1 cellular context compared by ENCODE assay signal in the genomic region with DNA sequence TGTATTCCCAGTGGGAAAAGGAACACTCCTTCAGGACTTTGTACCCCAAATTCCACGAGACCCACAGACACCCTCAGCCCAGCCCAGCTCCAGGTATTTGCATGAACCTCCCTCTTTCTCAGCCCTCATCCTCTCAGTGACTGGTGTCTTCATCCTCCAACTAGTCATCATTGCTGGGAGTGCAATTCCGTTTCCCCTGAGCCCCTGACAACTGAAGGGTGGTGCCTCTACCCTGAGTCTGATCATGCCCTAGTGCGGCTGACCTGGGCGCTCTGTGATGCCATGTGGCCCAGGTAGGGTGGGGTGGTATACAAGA.
TF ChIP-seq lines count a peak whose summit lies in the region.

No MANE protein-coding gene starts in this region.

TF ChIP-seq in H1, 55 proteins besides CTCF, POLR2A, EP300 and RAD21:
- TF ChIP-seq SRF (IDR thresholded peaks at IDR 0.05; ENCODE audit: low read depth, low read length) (no peak), BRCA1 (IDR thresholded peaks at IDR 0.05; ENCODE audit: low read depth, low read length) (no peak), BCL11A (IDR thresholded peaks at IDR 0.05; ENCODE audit: low read depth in 2 of 2, low read length in 2 of 2) (no peak), JUND (IDR thresholded peaks at IDR 0.05; ENCODE audit: low read length) (no peak), RXRA (IDR thresholded peaks at IDR 0.05; ENCODE audit: insufficient read depth, low read depth, low read length) (no peak), NANOG (IDR thresholded peaks at IDR 0.05; ENCODE audit: insufficient read depth, low read depth, low read length, poor library complexity, severe bottlenecking) (no peak), SIX5 (IDR thresholded peaks at IDR 0.05; ENCODE audit: low read depth, low read length) (no peak), CREB1 (IDR thresholded peaks at IDR 0.05) (no peak), TCF12 (IDR thresholded peaks at IDR 0.05; ENCODE audit: low read depth, low read length) (no peak), SP1 (IDR thresholded peaks at IDR 0.05; ENCODE audit: low read depth, low read length) (no peak), RBBP5 (IDR thresholded peaks at IDR 0.05; ENCODE audit: borderline replicate concordance, low read depth, low read length) (no peak), CHD1 (IDR thresholded peaks at IDR 0.05; ENCODE audit: low read depth, low read length) (no peak), BACH1 (IDR thresholded peaks at IDR 0.05; ENCODE audit: low read length) (no peak), SIRT6 (IDR thresholded peaks at IDR 0.05; ENCODE audit: low read length) (no peak), SP4 (IDR thresholded peaks at IDR 0.05; ENCODE audit: low read length) (no peak), CEBPB (IDR thresholded peaks at IDR 0.05; ENCODE audit: low read depth, low read length) (no peak), NRF1 (IDR thresholded peaks at IDR 0.05; ENCODE audit: low read depth, low read length) (no peak), KDM1A (IDR thresholded peaks at IDR 0.05; ENCODE audit: borderline replicate concordance, low read length) (no peak)
- TF ChIP-seq, protein P1, sequence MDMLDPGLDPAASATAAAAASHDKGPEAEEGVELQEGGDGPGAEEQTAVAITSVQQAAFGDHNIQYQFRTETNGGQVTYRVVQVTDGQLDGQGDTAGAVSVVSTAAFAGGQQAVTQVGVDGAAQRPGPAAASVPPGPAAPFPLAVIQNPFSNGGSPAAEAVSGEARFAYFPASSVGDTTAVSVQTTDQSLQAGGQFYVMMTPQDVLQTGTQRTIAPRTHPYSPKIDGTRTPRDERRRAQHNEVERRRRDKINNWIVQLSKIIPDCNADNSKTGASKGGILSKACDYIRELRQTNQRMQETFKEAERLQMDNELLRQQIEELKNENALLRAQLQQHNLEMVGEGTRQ (IDR thresholded peaks at IDR 0.05; ENCODE audit: low read length): no peak
- TF ChIP-seq, protein P2, sequence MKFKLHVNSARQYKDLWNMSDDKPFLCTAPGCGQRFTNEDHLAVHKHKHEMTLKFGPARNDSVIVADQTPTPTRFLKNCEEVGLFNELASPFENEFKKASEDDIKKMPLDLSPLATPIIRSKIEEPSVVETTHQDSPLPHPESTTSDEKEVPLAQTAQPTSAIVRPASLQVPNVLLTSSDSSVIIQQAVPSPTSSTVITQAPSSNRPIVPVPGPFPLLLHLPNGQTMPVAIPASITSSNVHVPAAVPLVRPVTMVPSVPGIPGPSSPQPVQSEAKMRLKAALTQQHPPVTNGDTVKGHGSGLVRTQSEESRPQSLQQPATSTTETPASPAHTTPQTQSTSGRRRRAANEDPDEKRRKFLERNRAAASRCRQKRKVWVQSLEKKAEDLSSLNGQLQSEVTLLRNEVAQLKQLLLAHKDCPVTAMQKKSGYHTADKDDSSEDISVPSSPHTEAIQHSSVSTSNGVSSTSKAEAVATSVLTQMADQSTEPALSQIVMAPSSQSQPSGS (IDR thresholded peaks at IDR 0.05; ENCODE audit: low read length): no peak
